1 cellular context compared by ENCODE assay signal in the genomic region with DNA sequence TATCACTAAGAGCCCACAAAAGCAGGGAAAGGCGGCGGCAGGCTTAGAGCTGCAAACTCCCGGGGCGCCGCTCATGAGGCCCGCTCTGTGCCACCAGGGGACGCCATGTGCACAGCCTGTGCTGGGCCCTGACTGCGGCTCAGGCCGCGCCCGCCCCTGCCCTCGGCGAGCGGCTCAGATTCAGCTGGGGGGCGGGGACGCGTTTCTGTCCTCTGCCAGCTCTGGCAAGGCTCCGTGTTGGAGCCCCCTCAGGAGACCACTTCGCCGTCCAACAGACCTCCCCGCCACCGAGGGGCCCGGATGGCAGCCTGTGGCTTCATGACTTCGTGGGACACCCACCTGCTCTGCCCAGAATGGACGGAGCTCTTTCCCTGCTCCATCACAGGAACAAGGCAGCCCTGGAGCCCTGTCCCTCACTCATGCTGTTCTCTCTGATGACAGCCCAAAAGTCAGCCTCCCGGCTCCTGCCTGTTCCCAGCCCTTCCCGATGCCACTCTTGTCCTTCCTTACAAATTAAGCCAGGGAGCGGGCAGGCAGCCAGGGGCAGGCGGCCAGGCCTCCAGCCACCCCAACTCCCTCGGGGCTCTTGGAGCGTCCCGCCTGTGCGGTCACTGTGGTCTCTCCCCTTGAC.
TF ChIP-seq lines count a peak whose summit lies in the region.

No MANE protein-coding gene starts in this region.

TF ChIP-seq in HepG2, 621 proteins besides CTCF, POLR2A, EP300 and RAD21 (continued from another document and continues in another):
- TF ChIP-seq ZNF574 (CRISPR knock-in tag; IDR thresholded peaks at IDR 0.05), result peak; percentile 73
- TF ChIP-seq HIC2 (CRISPR knock-in tag; IDR thresholded peaks at IDR 0.05; ENCODE audit: low read depth), result 0 out of 2 replicates have a peak, but pooled peaks have one; percentile 19
- TF ChIP-seq MTF2 (CRISPR knock-in tag; IDR thresholded peaks at IDR 0.05; ENCODE audit: borderline replicate concordance), result no peak
- peak; percentile 82; the same call in 1 of the 2 replicates for TF ChIP-seq FOXC1 (CRISPR knock-in tag; IDR thresholded peaks at IDR 0.05; ENCODE audit: borderline replicate concordance)
- TF ChIP-seq MXD4 (CRISPR knock-in tag; IDR thresholded peaks at IDR 0.05), result 0 out of 2 replicates have a peak, but pooled peaks have one; percentile 29
- 0 out of 2 replicates have a peak, but pooled peaks have one; percentile 34 for TF ChIP-seq POGZ (CRISPR knock-in tag; IDR thresholded peaks at IDR 0.05)
- 0 out of 2 replicates have a peak, but pooled peaks have one; percentile 66 for TF ChIP-seq SMAD1 (CRISPR knock-in tag; IDR thresholded peaks at IDR 0.05; ENCODE audit: borderline replicate concordance, low read depth)
- peak; percentile 50 for TF ChIP-seq BCL6 (CRISPR knock-in tag; IDR thresholded peaks at IDR 0.05)
- TF ChIP-seq ZNF737 (CRISPR knock-in tag; IDR thresholded peaks at IDR 0.05; ENCODE audit: borderline replicate concordance), result no peak
- peak; percentile 33; the same call in 1 of the 2 replicates for TF ChIP-seq TARDBP (CRISPR knock-in tag; IDR thresholded peaks at IDR 0.05)
- TF ChIP-seq SNRNP70 (IDR thresholded peaks at IDR 0.05; ENCODE audit: low read depth, low read length), result no peak
- TF ChIP-seq GFI1 (CRISPR knock-in tag; IDR thresholded peaks at IDR 0.05; ENCODE audit: borderline replicate concordance), result 0 out of 2 replicates have a peak, but pooled peaks have one; percentile 52
- TF ChIP-seq ZNF335 (CRISPR knock-in tag; IDR thresholded peaks at IDR 0.05), result peak; percentile 70; the same call in 1 of the 2 replicates
- peak; percentile 57; the same call in 1 of the 2 replicates for TF ChIP-seq PITX1 (CRISPR knock-in tag; IDR thresholded peaks at IDR 0.05)
- no peak for TF ChIP-seq MAFG (CRISPR knock-in tag; IDR thresholded peaks at IDR 0.05)
- TF ChIP-seq IKZF5 (CRISPR knock-in tag; IDR thresholded peaks at IDR 0.05), result peak; percentile 70; the same call in 1 of the 2 replicates
- TF ChIP-seq ZNF337 (CRISPR knock-in tag; IDR thresholded peaks at IDR 0.05; ENCODE audit: borderline replicate concordance, low read depth), result no peak
- TF ChIP-seq EZH2 (conservative IDR thresholded peaks at IDR 0.05; ENCODE audit: low read depth, low read length), result no peak
- peak; percentile 49; the same call in 1 of the 2 replicates for TF ChIP-seq ZNF331 (CRISPR knock-in tag; IDR thresholded peaks at IDR 0.05)
- TF ChIP-seq RFX3 (CRISPR knock-in tag; IDR thresholded peaks at IDR 0.05), result no peak
- TF ChIP-seq, protein P1, sequence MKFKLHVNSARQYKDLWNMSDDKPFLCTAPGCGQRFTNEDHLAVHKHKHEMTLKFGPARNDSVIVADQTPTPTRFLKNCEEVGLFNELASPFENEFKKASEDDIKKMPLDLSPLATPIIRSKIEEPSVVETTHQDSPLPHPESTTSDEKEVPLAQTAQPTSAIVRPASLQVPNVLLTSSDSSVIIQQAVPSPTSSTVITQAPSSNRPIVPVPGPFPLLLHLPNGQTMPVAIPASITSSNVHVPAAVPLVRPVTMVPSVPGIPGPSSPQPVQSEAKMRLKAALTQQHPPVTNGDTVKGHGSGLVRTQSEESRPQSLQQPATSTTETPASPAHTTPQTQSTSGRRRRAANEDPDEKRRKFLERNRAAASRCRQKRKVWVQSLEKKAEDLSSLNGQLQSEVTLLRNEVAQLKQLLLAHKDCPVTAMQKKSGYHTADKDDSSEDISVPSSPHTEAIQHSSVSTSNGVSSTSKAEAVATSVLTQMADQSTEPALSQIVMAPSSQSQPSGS (CRISPR knock-in tag; IDR thresholded peaks at IDR 0.05), result peak; percentile 48; the same call in 1 of the 2 replicates
- peak; percentile 47; the same call in 1 of the 2 replicates for TF ChIP-seq KAT8 (CRISPR knock-in tag; IDR thresholded peaks at IDR 0.05)
- TF ChIP-seq ZBTB25 (CRISPR knock-in tag; IDR thresholded peaks at IDR 0.05), result 0 out of 2 replicates have a peak, but pooled peaks have one; percentile 41
- TF ChIP-seq SPEN (CRISPR knock-in tag; IDR thresholded peaks at IDR 0.05; ENCODE audit: low read depth), result 0 out of 2 replicates have a peak, but pooled peaks have one; percentile 56
- peak; percentile 45; the same call in 1 of the 2 replicates for TF ChIP-seq ZMAT3 (CRISPR knock-in tag; conservative IDR thresholded peaks at IDR 0.05)
- TF ChIP-seq ZNF891 (CRISPR knock-in tag; IDR thresholded peaks at IDR 0.05), result peak; percentile 64
- TF ChIP-seq RNF219 (CRISPR knock-in tag; IDR thresholded peaks at IDR 0.05), result no peak
- TF ChIP-seq HNRNPL (IDR thresholded peaks at IDR 0.05; ENCODE audit: low read depth, low read length), result 0 out of 2 replicates have a peak, but pooled peaks have one; percentile 72
- no peak for TF ChIP-seq ZNF296 (CRISPR knock-in tag; conservative IDR thresholded peaks at IDR 0.05)
- peak; percentile 66; the same call in 1 of the 2 replicates for TF ChIP-seq ZNF136 (CRISPR knock-in tag; IDR thresholded peaks at IDR 0.05; ENCODE audit: low read depth)
- TF ChIP-seq RFX1 (IDR thresholded peaks at IDR 0.05), result no peak
- TF ChIP-seq YY1 (IDR thresholded peaks at IDR 0.05; ENCODE audit: insufficient read depth, insufficient replicate concordance, low read depth, low read length), result peak; percentile 73
- TF ChIP-seq, protein P2, sequence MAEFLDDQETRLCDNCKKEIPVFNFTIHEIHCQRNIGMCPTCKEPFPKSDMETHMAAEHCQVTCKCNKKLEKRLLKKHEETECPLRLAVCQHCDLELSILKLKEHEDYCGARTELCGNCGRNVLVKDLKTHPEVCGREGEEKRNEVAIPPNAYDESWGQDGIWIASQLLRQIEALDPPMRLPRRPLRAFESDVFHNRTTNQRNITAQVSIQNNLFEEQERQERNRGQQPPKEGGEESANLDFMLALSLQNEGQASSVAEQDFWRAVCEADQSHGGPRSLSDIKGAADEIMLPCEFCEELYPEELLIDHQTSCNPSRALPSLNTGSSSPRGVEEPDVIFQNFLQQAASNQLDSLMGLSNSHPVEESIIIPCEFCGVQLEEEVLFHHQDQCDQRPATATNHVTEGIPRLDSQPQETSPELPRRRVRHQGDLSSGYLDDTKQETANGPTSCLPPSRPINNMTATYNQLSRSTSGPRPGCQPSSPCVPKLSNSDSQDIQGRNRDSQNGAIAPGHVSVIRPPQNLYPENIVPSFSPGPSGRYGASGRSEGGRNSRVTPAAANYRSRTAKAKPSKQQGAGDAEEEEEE (CRISPR knock-in tag; IDR thresholded peaks at IDR 0.05; ENCODE audit: borderline replicate concordance), result peak; percentile 61; the same call in 1 of the 2 replicates
- TF ChIP-seq NFE2L1 (CRISPR knock-in tag; IDR thresholded peaks at IDR 0.05; ENCODE audit: borderline replicate concordance), result no peak
- TF ChIP-seq THAP9 (CRISPR knock-in tag; IDR thresholded peaks at IDR 0.05; ENCODE audit: borderline replicate concordance), result peak; percentile 60; the same call in 1 of the 2 replicates
- TF ChIP-seq, protein P3, sequence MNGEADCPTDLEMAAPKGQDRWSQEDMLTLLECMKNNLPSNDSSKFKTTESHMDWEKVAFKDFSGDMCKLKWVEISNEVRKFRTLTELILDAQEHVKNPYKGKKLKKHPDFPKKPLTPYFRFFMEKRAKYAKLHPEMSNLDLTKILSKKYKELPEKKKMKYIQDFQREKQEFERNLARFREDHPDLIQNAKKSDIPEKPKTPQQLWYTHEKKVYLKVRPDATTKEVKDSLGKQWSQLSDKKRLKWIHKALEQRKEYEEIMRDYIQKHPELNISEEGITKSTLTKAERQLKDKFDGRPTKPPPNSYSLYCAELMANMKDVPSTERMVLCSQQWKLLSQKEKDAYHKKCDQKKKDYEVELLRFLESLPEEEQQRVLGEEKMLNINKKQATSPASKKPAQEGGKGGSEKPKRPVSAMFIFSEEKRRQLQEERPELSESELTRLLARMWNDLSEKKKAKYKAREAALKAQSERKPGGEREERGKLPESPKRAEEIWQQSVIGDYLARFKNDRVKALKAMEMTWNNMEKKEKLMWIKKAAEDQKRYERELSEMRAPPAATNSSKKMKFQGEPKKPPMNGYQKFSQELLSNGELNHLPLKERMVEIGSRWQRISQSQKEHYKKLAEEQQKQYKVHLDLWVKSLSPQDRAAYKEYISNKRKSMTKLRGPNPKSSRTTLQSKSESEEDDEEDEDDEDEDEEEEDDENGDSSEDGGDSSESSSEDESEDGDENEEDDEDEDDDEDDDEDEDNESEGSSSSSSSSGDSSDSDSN (CRISPR knock-in tag; IDR thresholded peaks at IDR 0.05), result peak; percentile 70
